1 cellular context compared by ENCODE assay signal in the genomic region with DNA sequence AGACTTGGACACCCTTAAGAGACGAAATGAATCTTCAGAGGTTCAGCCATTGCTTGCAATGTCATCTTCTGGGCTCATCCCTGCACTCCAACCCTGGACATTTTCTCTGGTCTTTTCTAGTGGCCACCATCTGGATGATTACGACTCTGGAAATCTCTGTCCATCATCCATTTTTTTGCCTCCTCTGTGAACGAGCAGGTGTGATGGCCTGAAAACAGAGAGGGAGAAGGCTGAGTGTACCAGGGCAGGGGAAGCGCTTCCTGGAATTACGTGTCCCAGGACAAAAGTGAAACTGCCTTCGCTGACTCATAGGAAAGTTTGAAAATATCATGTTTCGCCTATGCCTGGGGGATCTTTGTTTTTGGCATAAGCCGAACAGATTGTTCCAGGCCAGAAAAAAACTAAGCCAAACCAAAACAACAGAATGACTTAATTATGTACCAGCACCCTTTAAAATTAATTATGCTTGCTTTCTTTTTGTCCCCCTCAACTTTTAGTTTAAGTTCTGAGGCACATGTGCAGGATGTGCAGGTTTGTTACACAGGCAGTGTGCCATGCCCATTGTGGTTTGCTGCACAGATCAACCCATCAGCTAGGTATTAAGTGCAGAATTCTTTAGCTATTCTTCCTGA.
TF ChIP-seq lines count a peak whose summit lies in the region.

No MANE protein-coding gene starts in this region.

TF ChIP-seq in HEK293, 187 proteins besides CTCF, POLR2A, EP300 and RAD21 (continued from another document and continues in another):
- TF ChIP-seq, protein P1, sequence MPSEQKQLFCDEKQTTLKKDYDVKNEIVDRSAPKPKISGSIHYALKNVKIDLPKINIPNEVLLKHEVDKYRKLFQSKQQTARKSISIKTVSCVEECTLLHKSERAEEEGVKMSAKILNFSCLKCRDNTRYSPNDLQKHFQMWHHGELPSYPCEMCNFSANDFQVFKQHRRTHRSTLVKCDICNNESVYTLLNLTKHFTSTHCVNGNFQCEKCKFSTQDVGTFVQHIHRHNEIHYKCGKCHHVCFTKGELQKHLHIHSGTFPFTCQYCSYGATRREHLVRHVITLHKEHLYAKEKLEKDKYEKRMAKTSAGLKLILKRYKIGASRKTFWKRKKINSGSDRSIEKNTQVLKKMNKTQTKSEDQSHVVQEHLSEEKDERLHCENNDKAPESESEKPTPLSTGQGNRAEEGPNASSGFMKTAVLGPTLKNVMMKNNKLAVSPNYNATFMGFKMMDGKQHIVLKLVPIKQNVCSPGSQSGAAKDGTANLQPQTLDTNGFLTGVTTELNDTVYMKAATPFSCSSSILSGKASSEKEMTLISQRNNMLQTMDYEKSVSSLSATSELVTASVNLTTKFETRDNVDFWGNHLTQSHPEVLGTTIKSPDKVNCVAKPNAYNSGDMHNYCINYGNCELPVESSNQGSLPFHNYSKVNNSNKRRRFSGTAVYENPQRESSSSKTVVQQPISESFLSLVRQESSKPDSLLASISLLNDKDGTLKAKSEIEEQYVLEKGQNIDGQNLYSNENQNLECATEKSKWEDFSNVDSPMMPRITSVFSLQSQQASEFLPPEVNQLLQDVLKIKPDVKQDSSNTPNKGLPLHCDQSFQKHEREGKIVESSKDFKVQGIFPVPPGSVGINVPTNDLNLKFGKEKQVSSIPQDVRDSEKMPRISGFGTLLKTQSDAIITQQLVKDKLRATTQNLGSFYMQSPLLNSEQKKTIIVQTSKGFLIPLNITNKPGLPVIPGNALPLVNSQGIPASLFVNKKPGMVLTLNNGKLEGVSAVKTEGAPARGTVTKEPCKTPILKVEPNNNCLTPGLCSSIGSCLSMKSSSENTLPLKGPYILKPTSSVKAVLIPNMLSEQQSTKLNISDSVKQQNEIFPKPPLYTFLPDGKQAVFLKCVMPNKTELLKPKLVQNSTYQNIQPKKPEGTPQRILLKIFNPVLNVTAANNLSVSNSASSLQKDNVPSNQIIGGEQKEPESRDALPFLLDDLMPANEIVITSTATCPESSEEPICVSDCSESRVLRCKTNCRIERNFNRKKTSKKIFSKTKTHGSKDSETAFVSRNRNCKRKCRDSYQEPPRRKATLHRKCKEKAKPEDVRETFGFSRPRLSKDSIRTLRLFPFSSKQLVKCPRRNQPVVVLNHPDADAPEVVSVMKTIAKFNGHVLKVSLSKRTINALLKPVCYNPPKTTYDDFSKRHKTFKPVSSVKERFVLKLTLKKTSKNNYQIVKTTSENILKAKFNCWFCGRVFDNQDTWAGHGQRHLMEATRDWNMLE (tag by site-specific recombination; conservative IDR thresholded peaks at IDR 0.05; ENCODE audit: low read depth) = 0 out of 2 replicates have a peak, but pooled peaks have one; percentile 6
- no peak for TF ChIP-seq ZNF664 (tag by site-specific recombination; IDR thresholded peaks at IDR 0.05)
- 0 out of 2 replicates have a peak, but pooled peaks have one; percentile 9 for TF ChIP-seq ZBTB21 (tag by site-specific recombination; IDR thresholded peaks at IDR 0.05)
- TF ChIP-seq ZNF501 (tag by site-specific recombination; IDR thresholded peaks at IDR 0.05) = no peak
- no peak for TF ChIP-seq YY1 (tag by site-specific recombination; IDR thresholded peaks at IDR 0.05)
- TF ChIP-seq OVOL3 (tag by site-specific recombination; IDR thresholded peaks at IDR 0.05) = peak; percentile 46; the same call in 1 of the 2 replicates
- no peak for TF ChIP-seq ZNF529 (tag by site-specific recombination; IDR thresholded peaks at IDR 0.05; ENCODE audit: insufficient replicate concordance)
- no peak for TF ChIP-seq ZNF830 (tag by site-specific recombination; IDR thresholded peaks at IDR 0.05; ENCODE audit: low read depth)
- TF ChIP-seq ZFP3 (tag by site-specific recombination; IDR thresholded peaks at IDR 0.05; ENCODE audit: low read depth) = no peak
- TF ChIP-seq ZNF433 (tag by site-specific recombination; IDR thresholded peaks at IDR 0.05; ENCODE audit: low read depth) = no peak
- TF ChIP-seq ZNF600 (tag by site-specific recombination; IDR thresholded peaks at IDR 0.05) = peak; percentile 62; the same call in 1 of the 2 replicates
- TF ChIP-seq ZNF404 (tag by site-specific recombination; IDR thresholded peaks at IDR 0.05) = no peak
- TF ChIP-seq REPIN1 (tag by site-specific recombination; IDR thresholded peaks at IDR 0.05; ENCODE audit: low read depth) = no peak
- TF ChIP-seq ZNF140 (tag by site-specific recombination; IDR thresholded peaks at IDR 0.05) = no peak
- TF ChIP-seq, protein P2, sequence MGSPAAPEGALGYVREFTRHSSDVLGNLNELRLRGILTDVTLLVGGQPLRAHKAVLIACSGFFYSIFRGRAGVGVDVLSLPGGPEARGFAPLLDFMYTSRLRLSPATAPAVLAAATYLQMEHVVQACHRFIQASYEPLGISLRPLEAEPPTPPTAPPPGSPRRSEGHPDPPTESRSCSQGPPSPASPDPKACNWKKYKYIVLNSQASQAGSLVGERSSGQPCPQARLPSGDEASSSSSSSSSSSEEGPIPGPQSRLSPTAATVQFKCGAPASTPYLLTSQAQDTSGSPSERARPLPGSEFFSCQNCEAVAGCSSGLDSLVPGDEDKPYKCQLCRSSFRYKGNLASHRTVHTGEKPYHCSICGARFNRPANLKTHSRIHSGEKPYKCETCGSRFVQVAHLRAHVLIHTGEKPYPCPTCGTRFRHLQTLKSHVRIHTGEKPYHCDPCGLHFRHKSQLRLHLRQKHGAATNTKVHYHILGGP (tag by site-specific recombination; IDR thresholded peaks at IDR 0.05) = no peak
- no peak for TF ChIP-seq ZNF585B (tag by site-specific recombination; IDR thresholded peaks at IDR 0.05)
- TF ChIP-seq, protein P3, sequence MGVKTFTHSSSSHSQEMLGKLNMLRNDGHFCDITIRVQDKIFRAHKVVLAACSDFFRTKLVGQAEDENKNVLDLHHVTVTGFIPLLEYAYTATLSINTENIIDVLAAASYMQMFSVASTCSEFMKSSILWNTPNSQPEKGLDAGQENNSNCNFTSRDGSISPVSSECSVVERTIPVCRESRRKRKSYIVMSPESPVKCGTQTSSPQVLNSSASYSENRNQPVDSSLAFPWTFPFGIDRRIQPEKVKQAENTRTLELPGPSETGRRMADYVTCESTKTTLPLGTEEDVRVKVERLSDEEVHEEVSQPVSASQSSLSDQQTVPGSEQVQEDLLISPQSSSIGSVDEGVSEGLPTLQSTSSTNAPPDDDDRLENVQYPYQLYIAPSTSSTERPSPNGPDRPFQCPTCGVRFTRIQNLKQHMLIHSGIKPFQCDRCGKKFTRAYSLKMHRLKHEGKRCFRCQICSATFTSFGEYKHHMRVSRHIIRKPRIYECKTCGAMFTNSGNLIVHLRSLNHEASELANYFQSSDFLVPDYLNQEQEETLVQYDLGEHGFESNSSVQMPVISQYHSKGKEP (tag by site-specific recombination; IDR thresholded peaks at IDR 0.05) = peak; percentile 56; the same call in 1 of the 2 replicates
- TF ChIP-seq ZNF776 (tag by site-specific recombination; IDR thresholded peaks at IDR 0.05; ENCODE audit: borderline replicate concordance) = no peak
- TF ChIP-seq ZNF324 (tag by site-specific recombination; IDR thresholded peaks at IDR 0.05) = no peak; the same call in 1 of the 2 replicates
- TF ChIP-seq, protein P4, sequence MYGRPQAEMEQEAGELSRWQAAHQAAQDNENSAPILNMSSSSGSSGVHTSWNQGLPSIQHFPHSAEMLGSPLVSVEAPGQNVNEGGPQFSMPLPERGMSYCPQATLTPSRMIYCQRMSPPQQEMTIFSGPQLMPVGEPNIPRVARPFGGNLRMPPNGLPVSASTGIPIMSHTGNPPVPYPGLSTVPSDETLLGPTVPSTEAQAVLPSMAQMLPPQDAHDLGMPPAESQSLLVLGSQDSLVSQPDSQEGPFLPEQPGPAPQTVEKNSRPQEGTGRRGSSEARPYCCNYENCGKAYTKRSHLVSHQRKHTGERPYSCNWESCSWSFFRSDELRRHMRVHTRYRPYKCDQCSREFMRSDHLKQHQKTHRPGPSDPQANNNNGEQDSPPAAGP (tag by site-specific recombination; IDR thresholded peaks at IDR 0.05) = peak; percentile 65
- TF ChIP-seq ZNF558 (tag by site-specific recombination; IDR thresholded peaks at IDR 0.05) = no peak
- peak; percentile 7; the same call in 1 of the 2 replicates for TF ChIP-seq ZNF654 (tag by site-specific recombination; IDR thresholded peaks at IDR 0.05; ENCODE audit: low read depth)
- TF ChIP-seq ZNF169 (tag by site-specific recombination; IDR thresholded peaks at IDR 0.05) = no peak
- TF ChIP-seq, protein P5, sequence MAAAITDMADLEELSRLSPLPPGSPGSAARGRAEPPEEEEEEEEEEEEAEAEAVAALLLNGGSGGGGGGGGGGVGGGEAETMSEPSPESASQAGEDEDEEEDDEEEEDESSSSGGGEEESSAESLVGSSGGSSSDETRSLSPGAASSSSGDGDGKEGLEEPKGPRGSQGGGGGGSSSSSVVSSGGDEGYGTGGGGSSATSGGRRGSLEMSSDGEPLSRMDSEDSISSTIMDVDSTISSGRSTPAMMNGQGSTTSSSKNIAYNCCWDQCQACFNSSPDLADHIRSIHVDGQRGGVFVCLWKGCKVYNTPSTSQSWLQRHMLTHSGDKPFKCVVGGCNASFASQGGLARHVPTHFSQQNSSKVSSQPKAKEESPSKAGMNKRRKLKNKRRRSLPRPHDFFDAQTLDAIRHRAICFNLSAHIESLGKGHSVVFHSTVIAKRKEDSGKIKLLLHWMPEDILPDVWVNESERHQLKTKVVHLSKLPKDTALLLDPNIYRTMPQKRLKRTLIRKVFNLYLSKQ (tag by site-specific recombination; IDR thresholded peaks at IDR 0.05; ENCODE audit: borderline replicate concordance) = no peak
- TF ChIP-seq ZNF157 (tag by site-specific recombination; IDR thresholded peaks at IDR 0.05) = no peak
- TF ChIP-seq ZFP41 (tag by site-specific recombination; IDR thresholded peaks at IDR 0.05; ENCODE audit: borderline replicate concordance) = no peak
- no peak for TF ChIP-seq ZNF677 (tag by site-specific recombination; IDR thresholded peaks at IDR 0.05)
- no peak for TF ChIP-seq ZNF202 (tag by site-specific recombination; IDR thresholded peaks at IDR 0.05; ENCODE audit: borderline replicate concordance)
- no peak for TF ChIP-seq ZNF155 (tag by site-specific recombination; IDR thresholded peaks at IDR 0.05)
- no peak for TF ChIP-seq HOXA7 (CRISPR knock-in tag; IDR thresholded peaks at IDR 0.05; ENCODE audit: borderline replicate concordance)
- TF ChIP-seq GLIS2 (tag by site-specific recombination; IDR thresholded peaks at IDR 0.05) = no peak
- no peak for TF ChIP-seq ZNF121 (tag by site-specific recombination; IDR thresholded peaks at IDR 0.05)
- TF ChIP-seq, protein P6, sequence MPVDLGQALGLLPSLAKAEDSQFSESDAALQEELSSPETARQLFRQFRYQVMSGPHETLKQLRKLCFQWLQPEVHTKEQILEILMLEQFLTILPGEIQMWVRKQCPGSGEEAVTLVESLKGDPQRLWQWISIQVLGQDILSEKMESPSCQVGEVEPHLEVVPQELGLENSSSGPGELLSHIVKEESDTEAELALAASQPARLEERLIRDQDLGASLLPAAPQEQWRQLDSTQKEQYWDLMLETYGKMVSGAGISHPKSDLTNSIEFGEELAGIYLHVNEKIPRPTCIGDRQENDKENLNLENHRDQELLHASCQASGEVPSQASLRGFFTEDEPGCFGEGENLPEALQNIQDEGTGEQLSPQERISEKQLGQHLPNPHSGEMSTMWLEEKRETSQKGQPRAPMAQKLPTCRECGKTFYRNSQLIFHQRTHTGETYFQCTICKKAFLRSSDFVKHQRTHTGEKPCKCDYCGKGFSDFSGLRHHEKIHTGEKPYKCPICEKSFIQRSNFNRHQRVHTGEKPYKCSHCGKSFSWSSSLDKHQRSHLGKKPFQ (tag by site-specific recombination; IDR thresholded peaks at IDR 0.05) = 0 out of 2 replicates have a peak, but pooled peaks have one; percentile 43
- no peak for TF ChIP-seq ZNF221 (tag by site-specific recombination; IDR thresholded peaks at IDR 0.05; ENCODE audit: borderline replicate concordance)
- no peak for TF ChIP-seq ZNF701 (tag by site-specific recombination; IDR thresholded peaks at IDR 0.05)
- TF ChIP-seq ZNF768 (tag by site-specific recombination; IDR thresholded peaks at IDR 0.05) = 0 out of 2 replicates have a peak, but pooled peaks have one; percentile 78
- TF ChIP-seq, protein P7, sequence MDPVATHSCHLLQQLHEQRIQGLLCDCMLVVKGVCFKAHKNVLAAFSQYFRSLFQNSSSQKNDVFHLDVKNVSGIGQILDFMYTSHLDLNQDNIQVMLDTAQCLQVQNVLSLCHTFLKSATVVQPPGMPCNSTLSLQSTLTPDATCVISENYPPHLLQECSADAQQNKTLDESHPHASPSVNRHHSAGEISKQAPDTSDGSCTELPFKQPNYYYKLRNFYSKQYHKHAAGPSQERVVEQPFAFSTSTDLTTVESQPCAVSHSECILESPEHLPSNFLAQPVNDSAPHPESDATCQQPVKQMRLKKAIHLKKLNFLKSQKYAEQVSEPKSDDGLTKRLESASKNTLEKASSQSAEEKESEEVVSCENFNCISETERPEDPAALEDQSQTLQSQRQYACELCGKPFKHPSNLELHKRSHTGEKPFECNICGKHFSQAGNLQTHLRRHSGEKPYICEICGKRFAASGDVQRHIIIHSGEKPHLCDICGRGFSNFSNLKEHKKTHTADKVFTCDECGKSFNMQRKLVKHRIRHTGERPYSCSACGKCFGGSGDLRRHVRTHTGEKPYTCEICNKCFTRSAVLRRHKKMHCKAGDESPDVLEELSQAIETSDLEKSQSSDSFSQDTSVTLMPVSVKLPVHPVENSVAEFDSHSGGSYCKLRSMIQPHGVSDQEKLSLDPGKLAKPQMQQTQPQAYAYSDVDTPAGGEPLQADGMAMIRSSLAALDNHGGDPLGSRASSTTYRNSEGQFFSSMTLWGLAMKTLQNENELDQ (tag by site-specific recombination; IDR thresholded peaks at IDR 0.05; ENCODE audit: low read depth) = no peak
- no peak for TF ChIP-seq ZNF623 (tag by site-specific recombination; IDR thresholded peaks at IDR 0.05)
- no peak for TF ChIP-seq SCRT1 (tag by site-specific recombination; IDR thresholded peaks at IDR 0.05; ENCODE audit: borderline replicate concordance)
- no peak for TF ChIP-seq ZNF571 (tag by site-specific recombination; IDR thresholded peaks at IDR 0.05)
- TF ChIP-seq, protein P8, sequence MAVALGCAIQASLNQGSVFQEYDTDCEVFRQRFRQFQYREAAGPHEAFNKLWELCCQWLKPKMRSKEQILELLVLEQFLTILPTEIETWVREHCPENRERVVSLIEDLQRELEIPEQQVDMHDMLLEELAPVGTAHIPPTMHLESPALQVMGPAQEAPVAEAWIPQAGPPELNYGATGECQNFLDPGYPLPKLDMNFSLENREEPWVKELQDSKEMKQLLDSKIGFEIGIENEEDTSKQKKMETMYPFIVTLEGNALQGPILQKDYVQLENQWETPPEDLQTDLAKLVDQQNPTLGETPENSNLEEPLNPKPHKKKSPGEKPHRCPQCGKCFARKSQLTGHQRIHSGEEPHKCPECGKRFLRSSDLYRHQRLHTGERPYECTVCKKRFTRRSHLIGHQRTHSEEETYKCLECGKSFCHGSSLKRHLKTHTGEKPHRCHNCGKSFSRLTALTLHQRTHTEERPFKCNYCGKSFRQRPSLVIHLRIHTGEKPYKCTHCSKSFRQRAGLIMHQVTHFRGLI (tag by site-specific recombination; IDR thresholded peaks at IDR 0.05) = peak; percentile 46; the same call in 1 of the 2 replicates
- TF ChIP-seq ZBTB8A (tag by site-specific recombination; IDR thresholded peaks at IDR 0.05) = peak; percentile 56
- peak; percentile 77 for TF ChIP-seq GLIS1 (tag by site-specific recombination; IDR thresholded peaks at IDR 0.05)
- peak; percentile 97 for TF ChIP-seq PRDM1 (tag by site-specific recombination; IDR thresholded peaks at IDR 0.05)
- no peak for TF ChIP-seq SETDB1 (IDR thresholded peaks at IDR 0.05; ENCODE audit: insufficient read length, low read length)
